ENCODE assay signal across 8 cellular contexts in the genomic region with DNA sequence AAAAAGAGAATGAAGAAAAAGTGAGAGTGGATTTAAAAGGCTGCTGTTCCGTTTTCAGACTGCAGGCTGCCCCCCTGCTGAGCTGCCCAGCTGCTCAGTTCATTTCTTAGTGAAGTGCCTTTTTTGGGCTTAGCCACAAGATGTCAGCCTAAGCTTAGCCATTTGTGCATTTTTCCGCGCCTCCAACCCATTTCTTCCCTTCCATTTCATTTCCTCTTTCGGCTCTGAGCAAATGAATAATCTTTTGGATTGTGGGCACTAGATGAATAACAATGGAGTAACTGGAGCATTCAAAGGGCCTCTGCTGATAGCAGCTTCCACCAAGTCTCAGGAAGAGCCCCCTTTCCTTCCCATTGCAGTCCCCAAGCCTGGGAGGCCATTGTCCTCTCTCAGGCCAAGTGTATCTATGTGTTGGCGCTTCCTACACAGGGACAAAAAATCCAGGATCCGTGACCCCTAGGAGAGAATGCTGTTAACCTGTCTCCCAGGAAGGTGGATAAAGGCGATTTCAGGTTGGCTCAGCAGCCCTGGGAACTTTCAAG.
A peak's percentile ranks its signal among the peaks of the same experiment; 100 is the strongest.
DNase-seq lines count a peak whose midpoint lies in the region; ATAC-seq and TF ChIP-seq lines count a peak whose summit lies in the region.

No MANE protein-coding gene starts in this region.

- H3K27ac ChIP-seq in A673 (ENCODE audit: low read depth, low read length, poor library complexity, severe bottlenecking) (no peak overlapping the region), Panc1 (ENCODE audit: low read length) (no peak overlapping the region)

- in situ Hi-C loops in Panc1 (cut with HindIII; ENCODE audit: low pct_unique_long_range_greater_than_20kb, low sequenced_read_pairs) = no loop called here

- no peaks in the 10 kb centered on the region for H3K27me3 ChIP-seq in A673 (replicated peaks; ENCODE audit: insufficient read depth, low read depth, low read length, poor library complexity)
- H3K27me3 ChIP-seq in Panc1 (ENCODE audit: control insufficient read depth, insufficient read depth, low read length) = no peaks in the 10 kb centered on the region
- no peaks in the 10 kb centered on the region for H3K27me3 ChIP-seq in kidney epithelial cell (ENCODE audit: control insufficient read depth, insufficient read depth, low read length)

- POLR2A ChIA-PET in A673 (lab: Charles Lee; ENCODE audit: low non-redundant PET) = no interaction called here
- POLR2A ChIA-PET in Panc1 (lab: Charles Lee) = no interaction called here

- BruUV-seq in A673 (replicated peaks; lab: Mats Ljungman, UMichigan) (no TSS peak), Panc1 (replicated peaks; lab: Mats Ljungman, UMichigan) (no TSS peak)

- intact Hi-C loops in A673 (cut with micrococcal nuclease; ENCODE audit: unreplicated experiment) (loop anchor here (1.0 to 10.0 kb wide), 5 partner anchors 42 to 1130 kb away; no protein-coding TSS in a partner anchor), Panc1 (cut with micrococcal nuclease; ENCODE audit: unreplicated experiment) (loop anchor here (2.0 kb wide), 1 partner anchor 182 kb away; no protein-coding TSS in a partner anchor)

- H3K4me3 ChIP-seq in A673 (ENCODE audit: low read depth, low read length, poor library complexity, severe bottlenecking) = no peak overlapping the region
- peak overlapping the region in 1 of 2 experiments; percentile 35; a peak in 2 of 4 replicates for H3K4me3 ChIP-seq in Panc1 (ENCODE audit: low read depth in 2 of 2, low read length in 2 of 2)
- no peak overlapping the region for H3K4me3 ChIP-seq in cardiac fibroblast (replicated peaks in 1 of 2; ENCODE audit: low read depth in 2 of 2, low read length in 2 of 2)
- H3K4me3 ChIP-seq in kidney epithelial cell (ENCODE audit: low read depth, low read length) = no peak overlapping the region

- TF ChIP-seq CTCF in A673 (conservative IDR thresholded peaks at IDR 0.05; ENCODE audit: low read depth, low read length) = peak; percentile 87
- peak; percentile 74 for TF ChIP-seq CTCF in GM10266 (IDR thresholded peaks at IDR 0.05; ENCODE audit: control insufficient read depth, insufficient read depth, low read depth, missing control alignments)
- TF ChIP-seq CTCF in Panc1 (IDR thresholded peaks at IDR 0.05) = peak; percentile 79
- peak; percentile 94 for TF ChIP-seq CTCF in cardiac fibroblast (IDR thresholded peaks at IDR 0.05; ENCODE audit: low read depth, low read length)
- TF ChIP-seq CTCF in kidney epithelial cell (IDR thresholded peaks at IDR 0.05; ENCODE audit: insufficient read depth, low read length, poor library complexity, severe bottlenecking) = peak; percentile 89

- DNase-seq in A673 (ENCODE audit: low spot score) = peak; percentile 88
- peak; percentile 62 for DNase-seq in GM10266 (ENCODE audit: extremely low spot score)
- DNase-seq in HCEC 1CT = peak; percentile 87
- DNase-seq in LHCN-M2 (ENCODE audit: low read depth) = peak; percentile 85
- DNase-seq in Panc1 (ENCODE audit: low read depth, low spot score) = peak; percentile 41
- DNase-seq in cardiac fibroblast (ENCODE audit: low read depth in 2 of 2) = peak; percentile 88 to 91
- peak; percentile 56 for DNase-seq in kidney epithelial cell (ENCODE audit: low read depth)
- DNase-seq in stimulated activated CD8-positive, alpha-beta memory T cell treated with anti-CD3 and anti-CD28 coated beads, Interleukin-12 subunit alpha, Interleukin-12 subunit beta, amount 100 ng/mL, for 1 hour (ENCODE audit: low read depth) = peak; percentile 6

- peak; percentile 85 for ATAC-seq in Panc1

- peaks cover 4% of the 10 kb centered on the region for H3K4me1 ChIP-seq in A673 (ENCODE audit: insufficient read depth, low read length, poor library complexity, severe bottlenecking)
- H3K4me1 ChIP-seq in Panc1 (ENCODE audit: control insufficient read depth, insufficient read depth, low read length) = no peaks in the 10 kb centered on the region

- CTCF ChIA-PET in A673 (lab: Charles Lee) = interaction anchor here (0.6 to 1.5 kb wide), 4 partner anchors 41 to 863 kb away, joined by 3 to 4 read pairs (median 3); no protein-coding TSS in a partner anchor
- CTCF ChIA-PET in Panc1 (lab: Charles Lee) = interaction anchor here (0.8 kb wide), 1 partner anchor 179 kb away, joined by 4 read pairs; no protein-coding TSS in a partner anchor

- no peaks in the 10 kb centered on the region for H3K9me3 ChIP-seq in A673 (ENCODE audit: low read depth, low read length, poor library complexity, severe bottlenecking)
- H3K9me3 ChIP-seq in Panc1 (ENCODE audit: control insufficient read depth, insufficient read depth, low read depth, low read length) = no peaks in the 10 kb centered on the region

- H3K36me3 ChIP-seq in A673 (ENCODE audit: insufficient read depth, low read length, poor library complexity, severe bottlenecking) (no peaks in the 10 kb centered on the region), Panc1 (ENCODE audit: control insufficient read depth, insufficient read depth, low read length) (no peaks in the 10 kb centered on the region), kidney epithelial cell (ENCODE audit: control insufficient read depth, insufficient read depth, low read length) (no peaks in the 10 kb centered on the region)

Comparison
In these comparisons a context has a peak if more than half of its experiments do, and no peak if none do; other contexts are left out.
1. DNase-seq: peak in every context shown above with its lines; median percentile 90 in cardiac fibroblast; 88 in A673; 87 in HCEC 1CT; 85 in LHCN-M2; 62 in GM10266; 56 in kidney epithelial cell; 41 in Panc1; 6 in stimulated activated CD8-positive, alpha-beta memory T cell treated with anti-CD3 and anti-CD28 coated beads, Interleukin-12 subunit alpha, Interleukin-12 subunit beta, amount 100 ng/mL, for 1 hour.